30 cellular contexts compared by ENCODE assay signal in genomic region chr5:124764992-124765611, GRCh38. TPM values are rescaled to one million over a fixed set of nuclear protein-coding genes. Genes with fewer than 3 reads are reported as not detected.
A peak's percentile ranks its signal among the peaks of the same experiment; 100 is the strongest.
DNase-seq lines count a peak whose midpoint lies in the region; ATAC-seq, FAIRE-seq and TF ChIP-seq lines count a peak whose summit lies in the region.
"Had no signal": no experiment of that assay in that cellular context is flagged by ENCODE, and none has a peak within 500 bp of the region (broad histone marks: within the 10 kb centered on the region; RNA-seq: fewer than 3 reads in every experiment).

No MANE protein-coding gene starts in this region.

- no peaks in the 10 kb centered on the region for H3K9me3 ChIP-seq in kidney (ENCODE audit: control insufficient read depth in 1 of 2, low read length in 2 of 2)
- H3K9me3 ChIP-seq: heart right ventricle, stomach, tibial artery had no signal

- TF ChIP-seq CTCF in fibroblast of the aortic adventitia (IDR thresholded peaks at IDR 0.05; ENCODE audit: insufficient read depth, low read length) = no peak
- TF ChIP-seq CTCF in kidney (IDR thresholded peaks at IDR 0.05; ENCODE audit: borderline replicate concordance, extremely low read depth, insufficient read depth) = no peak

- H3K4me3 ChIP-seq in fibroblast of the aortic adventitia (ENCODE audit: low read depth, low read length) (no peak overlapping the region), kidney (ENCODE audit: low read length in 2 of 2) (no peak overlapping the region)
- H3K4me3 ChIP-seq: dorsolateral prefrontal cortex, heart right ventricle, stomach, tibial artery had no signal

- no peak for FAIRE-seq in kidney (lab: Jason Lieb, UNC)
- FAIRE-seq in H54 (lab: Jason Lieb, UNC) = no peak
- FAIRE-seq: D721Med, G401.6 had no signal

- no peak for TF ChIP-seq POLR2A in H54 (IDR thresholded peaks at IDR 0.05; ENCODE audit: low read depth, low read length)

- no peak overlapping the region for H3K9ac ChIP-seq in kidney (ENCODE audit: low read length in 2 of 2)

- H3K27ac ChIP-seq in kidney (ENCODE audit: low read depth in 2 of 2, low read length in 2 of 2) = no peak overlapping the region
- H3K27ac ChIP-seq: dorsolateral prefrontal cortex, heart right ventricle, tibial artery had no signal

- no peaks in the 10 kb centered on the region for H3K36me3 ChIP-seq in kidney (ENCODE audit: control insufficient read depth in 1 of 2, insufficient read depth in 2 of 2, low read length in 2 of 2)
- H3K36me3 ChIP-seq: heart right ventricle, stomach, tibial artery had no signal

- DNase-seq in DMS53 (lab: John Stamatoyannopoulos, UW) = peak; percentile 91
- peak; percentile 80 for DNase-seq in NCI-H146 treated with DMSO at 0.1 percent for 48 hours (lab: John Stamatoyannopoulos, UW; ENCODE audit: unreplicated experiment)
- DNase-seq in NCI-H774 (lab: John Stamatoyannopoulos, UW) = peak; percentile 74
- peak; percentile 36 for DNase-seq in fibroblast of the aortic adventitia (ENCODE audit: low read depth)
- no peak for DNase-seq in kidney
- no peak for DNase-seq in H54 (ENCODE audit: insufficient read length, low spot score)
- no peak for DNase-seq in AG20443 (ENCODE audit: low spot score)
- DNase-seq: activated CD4-positive, alpha-beta memory T cell treated with anti-CD3 and anti-CD28 coated beads, Interleukin-2, amount 10 ng/mL, durations not matched to agents 7 days and 5 days; activated effector memory CD4-positive, alpha-beta T cell treated with anti-CD3 and anti-CD28 coated beads, Interleukin-2, amount 50 U/mL, for 16 hours; activated T-cell treated with anti-CD3 and anti-CD28 coated beads for 4 hours; dorsolateral prefrontal cortex; GOT3; heart right ventricle; KG1; left cardiac atrium; mesendoderm; naive B cell; NCI-H1694; NCI-H226; occipital lobe; RPMI8226; stimulated activated CD8-positive, alpha-beta memory T cell treated with anti-CD3 and anti-CD28 coated beads, Interleukin-4, amount 100 ng/mL, for 48 hours; stomach; T-helper 9 cell; tibial artery had no signal

- H3K4me1 ChIP-seq in kidney (ENCODE audit: control insufficient read depth in 1 of 2, insufficient read depth in 1 of 2, low read depth in 1 of 2, low read length in 2 of 2) = no peaks in the 10 kb centered on the region
- H3K4me1 ChIP-seq: heart right ventricle had no signal

- no peak for ATAC-seq in HG03135 (IDR thresholded peaks at IDR 0.05; ENCODE audit: unreplicated experiment)
- ATAC-seq: left cardiac atrium, WTC11 had no signal

- intact Hi-C loops in kidney (cut with DNase I) = no loop called here

RNA-seq across cellular contexts. Expression of gene ZNF608, which starts 18.7 kb away (rescaled TPM):
- total RNA-seq in fibroblast of the aortic adventitia (ENCODE audit: low replicate concordance) = 20.4 and 30.3 TPM in 2 replicates
- total RNA-seq in kidney = 35.8 TPM
- polyA plus RNA-seq in kidney (ENCODE audit: insufficient read depth, low read depth, low replicate concordance) = 5.9 TPM
- total RNA-seq: activated CD4-positive, alpha-beta memory T cell treated with anti-CD3 and anti-CD28 coated beads, Interleukin-2, amount 10 ng/mL, durations not matched to agents 7 days and 5 days had no signal
- polyA plus RNA-seq: CD14-positive monocyte had no signal

Comparison
In these comparisons a context has a peak if more than half of its experiments do, and no peak if none do; other contexts are left out.
1. DNase-seq: peak in DMS53 (single experiment), NCI-H146 treated with DMSO at 0.1 percent for 48 hours (single experiment), NCI-H774 (single experiment) and fibroblast of the aortic adventitia (single experiment); none in kidney (single experiment), H54 (single experiment) and AG20443 (single experiment).